Comparison of ENCODE assay signal across 10 cellular contexts in the genomic region with DNA sequence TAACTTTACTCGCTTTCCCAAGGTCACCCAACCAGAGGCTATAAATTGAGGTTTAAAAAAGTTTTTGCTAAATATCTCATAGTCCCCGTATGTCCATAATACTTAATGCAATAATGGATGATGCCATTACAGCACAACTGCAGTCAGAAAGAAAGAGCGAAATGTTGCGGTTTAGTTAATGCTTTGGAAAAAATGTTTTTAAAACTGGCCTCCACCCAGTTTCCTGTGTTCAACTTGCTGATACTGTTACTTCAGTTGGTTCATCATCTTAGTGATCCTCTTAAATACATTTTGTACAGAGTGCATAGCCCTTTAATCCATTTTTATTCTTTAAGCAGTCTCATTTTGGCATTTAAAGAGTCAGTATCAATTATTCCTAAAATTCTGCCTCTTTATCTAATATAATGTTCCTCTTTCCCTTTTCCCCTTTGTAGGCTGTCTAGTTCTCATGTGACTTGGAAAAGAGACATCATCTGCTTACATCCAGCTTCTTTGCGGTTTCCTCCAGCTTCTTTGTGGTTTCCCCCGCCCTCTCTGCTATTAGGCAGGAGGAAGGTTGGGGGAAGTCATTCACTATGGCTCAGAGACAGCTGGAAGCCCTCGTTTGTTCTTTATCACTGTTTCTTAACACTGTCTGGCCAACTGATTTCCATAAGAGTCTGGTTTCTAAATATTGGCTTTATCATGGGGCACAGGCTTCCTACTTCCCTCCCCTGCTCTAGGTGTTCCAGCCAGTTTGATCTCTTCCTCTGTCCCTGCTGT.
DNase-seq lines count a peak whose midpoint lies in the region; ATAC-seq, FAIRE-seq and TF ChIP-seq lines count a peak whose summit lies in the region.
"Had no signal": no experiment of that assay in that cellular context is flagged by ENCODE, and none has a peak within 500 bp of the region (broad histone marks: within the 10 kb centered on the region; RNA-seq: fewer than 3 reads in every experiment).

No MANE protein-coding gene starts in this region.

- H3K9ac ChIP-seq in astrocyte (ENCODE audit: low read length), result no peak overlapping the region

- no peak overlapping the region for H2AFZ ChIP-seq in astrocyte (ENCODE audit: low read depth, low read length)

- no peaks in the 10 kb centered on the region for H4K20me1 ChIP-seq in astrocyte (ENCODE audit: insufficient read depth, low read length)

- intact Hi-C loops in spleen (cut with DNase I; ENCODE audit: low total_unique reads), result no loop called here

- H3K27ac ChIP-seq in AG04450 (ENCODE audit: low read depth, low read length) (peak overlapping the region; percentile 23), astrocyte (ENCODE audit: low read depth, low read length) (peak overlapping the region; percentile 34), spleen (no peak overlapping the region)
- H3K27ac ChIP-seq: cardiac muscle cell, neutrophil had no signal

- no peak for TF ChIP-seq CTCF in AG04450 (IDR thresholded peaks at IDR 0.05; ENCODE audit: low read depth, low read length)
- no peak for TF ChIP-seq CTCF in astrocyte (IDR thresholded peaks at IDR 0.05; ENCODE audit: insufficient read depth, low read depth, low read length)
- TF ChIP-seq CTCF in spleen (IDR thresholded peaks at IDR 0.05 in 8 of 11, conservative IDR thresholded peaks at IDR 0.05 in 3 of 11), result no peak

- POLR2A ChIA-PET in AG04450 (lab: Yijun Ruan, JAX), result no interaction called here
- POLR2A ChIA-PET in HEK293T (lab: Yijun Ruan, JAX), result no interaction called here

- peak overlapping the region; percentile 38 for H3K4me2 ChIP-seq in astrocyte (ENCODE audit: low read length)

- H3K4me1 ChIP-seq in astrocyte (ENCODE audit: insufficient read depth, low read length) (peaks cover 6% of the 10 kb centered on the region), spleen (peaks cover 0 to 13% (median 5%) of the 10 kb centered on the region in 6 donors)

- no peaks in the 10 kb centered on the region for H3K27me3 Mint-ChIP-seq in astrocyte (ENCODE audit: low read depth, unreplicated experiment)

- no peaks in the 10 kb centered on the region for H3K27me3 ChIP-seq in AG04450 (ENCODE audit: control insufficient read depth, insufficient read depth, low read length)
- peaks cover 2% of the 10 kb centered on the region for H3K27me3 ChIP-seq in astrocyte (ENCODE audit: insufficient read depth, low read length)
- peaks cover 0 to 11% (median 0%) of the 10 kb centered on the region in 7 donors for H3K27me3 ChIP-seq in spleen (replicated peaks in 1 of 7)
- H3K27me3 ChIP-seq: cardiac muscle cell, neutrophil had no signal

- H3K4me3 ChIP-seq in AG04450 (ENCODE audit: low read depth, low read length) (no peak overlapping the region), astrocyte (ENCODE audit: insufficient read depth, low read depth, low read length) (no peak overlapping the region), spleen (no peak overlapping the region)
- H3K4me3 ChIP-seq: cardiac muscle cell had no signal

- no peaks in the 10 kb centered on the region for H3K36me3 Mint-ChIP-seq in astrocyte (ENCODE audit: low read depth, unreplicated experiment)

- peak overlapping the region; percentile 86 for H3K27ac Mint-ChIP-seq in astrocyte (ENCODE audit: unreplicated experiment)

- CTCF ChIA-PET in AG04450 (lab: Charles Lee), result interaction anchor here (1.0 to 2.0 kb wide), 3 partner anchors 59 to 561 kb away, joined by 3 to 5 read pairs (median 5); no protein-coding TSS in a partner anchor
- CTCF ChIA-PET in HEK293T (lab: Yijun Ruan, JAX), result no interaction called here

- no peaks in the 10 kb centered on the region for H3K79me2 ChIP-seq in astrocyte (ENCODE audit: insufficient read depth, low read length)

- H3K4me1 Mint-ChIP-seq in astrocyte (ENCODE audit: low read depth, unreplicated experiment), result peaks cover 25% of the 10 kb centered on the region

- peak overlapping the region; percentile 8 for H3K4me3 Mint-ChIP-seq in astrocyte (ENCODE audit: unreplicated experiment)

- H3K9me3 ChIP-seq in AG04450 (ENCODE audit: control insufficient read depth, insufficient read depth, low read length) (no peaks in the 10 kb centered on the region), astrocyte (ENCODE audit: insufficient read depth, low read depth, low read length) (no peaks in the 10 kb centered on the region), spleen (no peaks in the 10 kb centered on the region)
- H3K9me3 ChIP-seq: neutrophil had no signal

- no peaks in the 10 kb centered on the region for H3K9me3 Mint-ChIP-seq in astrocyte (ENCODE audit: unreplicated experiment)

- no peak for FAIRE-seq in astrocyte (lab: Jason Lieb, UNC)

- ATAC-seq in GM21360 (IDR thresholded peaks at IDR 0.05; ENCODE audit: unreplicated experiment), result no peak

- peak; percentile 78 for DNase-seq in AG04450 (ENCODE audit: low read depth, low spot score)
- DNase-seq in KBM-7, result peak; percentile 95
- peak; percentile 94 for DNase-seq in astrocyte (ENCODE audit: low read depth)
- peak; percentile 20 for DNase-seq in kidney tubule cell (ENCODE audit: low spot score)
- DNase-seq in spleen, result no peak
- no peak for DNase-seq in cerebellum (ENCODE audit: low spot score)
- DNase-seq in HEK293T (ENCODE audit: extremely low spot score), result no peak

- no peaks in the 10 kb centered on the region for H3K36me3 ChIP-seq in astrocyte (ENCODE audit: insufficient read depth, low read length)
- H3K36me3 ChIP-seq in spleen, result no peaks in the 10 kb centered on the region
- H3K36me3 ChIP-seq: cardiac muscle cell, neutrophil had no signal

- in situ Hi-C loops in KBM-7 (cut with MboI; ENCODE audit: low pct_unique_long_range_greater_than_20kb, low sequenced_read_pairs), result loop anchor here (25.0 kb wide), 2 partner anchors 96 to 221 kb away; no protein-coding TSS in a partner anchor

- TF ChIP-seq POLR2A in spleen (IDR thresholded peaks at IDR 0.05), result no peak

- WGBS in spleen, 5 donors, result 13 to 20% (median 15%) methylated on average over 7 of the region's 7 CpGs

TF ChIP-seq in HEK293T, 16 proteins besides CTCF, POLR2A, EP300 and RAD21:
- no peak for TF ChIP-seq ARNT (IDR thresholded peaks at IDR 0.05)
- no peak for TF ChIP-seq SUZ12 (IDR thresholded peaks at IDR 0.05)
- no peak for TF ChIP-seq FOXA1 (IDR thresholded peaks at IDR 0.05)
- TF ChIP-seq TARDBP (IDR thresholded peaks at IDR 0.05), result no peak
- TF ChIP-seq HDGF (IDR thresholded peaks at IDR 0.05; ENCODE audit: borderline replicate concordance), result no peak
- TF ChIP-seq ELF4 (IDR thresholded peaks at IDR 0.05), result no peak
- no peak for TF ChIP-seq BHLHE40 (IDR thresholded peaks at IDR 0.05; ENCODE audit: borderline replicate concordance)
- TF ChIP-seq SP1 (IDR thresholded peaks at IDR 0.05), result no peak
- no peak for TF ChIP-seq ZNF384 (IDR thresholded peaks at IDR 0.05)
- no peak for TF ChIP-seq CTBP1 (IDR thresholded peaks at IDR 0.05; ENCODE audit: borderline replicate concordance)
- TF ChIP-seq LEF1 (IDR thresholded peaks at IDR 0.05; ENCODE audit: borderline replicate concordance), result no peak
- TF ChIP-seq, protein P1, sequence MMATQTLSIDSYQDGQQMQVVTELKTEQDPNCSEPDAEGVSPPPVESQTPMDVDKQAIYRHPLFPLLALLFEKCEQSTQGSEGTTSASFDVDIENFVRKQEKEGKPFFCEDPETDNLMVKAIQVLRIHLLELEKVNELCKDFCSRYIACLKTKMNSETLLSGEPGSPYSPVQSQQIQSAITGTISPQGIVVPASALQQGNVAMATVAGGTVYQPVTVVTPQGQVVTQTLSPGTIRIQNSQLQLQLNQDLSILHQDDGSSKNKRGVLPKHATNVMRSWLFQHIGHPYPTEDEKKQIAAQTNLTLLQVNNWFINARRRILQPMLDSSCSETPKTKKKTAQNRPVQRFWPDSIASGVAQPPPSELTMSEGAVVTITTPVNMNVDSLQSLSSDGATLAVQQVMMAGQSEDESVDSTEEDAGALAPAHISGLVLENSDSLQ (IDR thresholded peaks at IDR 0.05), result no peak
- no peak for TF ChIP-seq FOXK2 (IDR thresholded peaks at IDR 0.05)
- TF ChIP-seq NFRKB (IDR thresholded peaks at IDR 0.05), result no peak
- TF ChIP-seq L3MBTL2 (conservative IDR thresholded peaks at IDR 0.05), result no peak
- no peak for TF ChIP-seq FOXM1 (IDR thresholded peaks at IDR 0.05; ENCODE audit: borderline replicate concordance)
TF ChIP-seq in HEK293T: peak in this region for 0.

Comparison
In these comparisons a context has a peak if more than half of its experiments do, and no peak if none do; other contexts are left out.
1. DNase-seq: peak in AG04450 (single experiment), KBM-7 (single experiment), astrocyte (single experiment) and kidney tubule cell (single experiment); none in spleen (single experiment), cerebellum (single experiment) and HEK293T (single experiment).
2. H3K27ac ChIP-seq: peak in AG04450 (single experiment) and astrocyte (single experiment); none in spleen (0 of 8).